15 cellular contexts compared by ENCODE assay signal in genomic region chr4:38136604-38137003, GRCh38.
"Had no signal": no experiment of that assay in that cellular context is flagged by ENCODE, and none has a peak within 500 bp of the region (broad histone marks: within the 10 kb centered on the region; RNA-seq: fewer than 3 reads in every experiment).

No MANE protein-coding gene starts in this region.

- H3K27ac Mint-ChIP-seq: naive thymus-derived CD8-positive, alpha-beta T cell had no signal

- H3K27me3 Mint-ChIP-seq: naive thymus-derived CD8-positive, alpha-beta T cell had no signal

- H3K9me3 ChIP-seq: heart left ventricle, mucosa of descending colon, neutrophil, right atrium auricular region, sigmoid colon, stomach had no signal

- H3K27ac ChIP-seq: heart left ventricle, neutrophil, right atrium auricular region, sigmoid colon, stomach had no signal

- H3K9me3 Mint-ChIP-seq: naive thymus-derived CD8-positive, alpha-beta T cell had no signal

- DNase-seq: dermis blood vessel endothelial cell; hippocampal formation; mammary epithelial cell; mucosa of descending colon; naive thymus-derived CD8-positive, alpha-beta T cell; posterior cingulate gyrus; sigmoid colon; stimulated activated CD4-positive, alpha-beta T cell treated with anti-CD3 and anti-CD28 coated beads, Interleukin-12 subunit alpha, Interleukin-12 subunit beta, amount 100 ng/mL, for 4 hours; stimulated activated naive CD4-positive, alpha-beta T cell; stomach; trophoblast cell had no signal

- H3K4me3 ChIP-seq: heart left ventricle, mucosa of descending colon, right atrium auricular region, sigmoid colon, skin epidermis, stomach had no signal

- H3K27me3 ChIP-seq: heart left ventricle, neutrophil, right atrium auricular region, sigmoid colon, stomach had no signal

- H3K4me3 Mint-ChIP-seq: naive thymus-derived CD8-positive, alpha-beta T cell had no signal
